In genomic region chr22:20319041-20319744, GRCh38 we compare ENCODE assay signal across 8 cellular contexts. TPM values are rescaled to one million over a fixed set of nuclear protein-coding genes. Genes with fewer than 3 reads are reported as not detected.
DNase-seq lines count a peak whose midpoint lies in the region; ATAC-seq and TF ChIP-seq lines count a peak whose summit lies in the region.

No MANE protein-coding gene starts in this region.

- H3K9me2 ChIP-seq in GM23248 (ENCODE audit: insufficient read depth) = no peaks in the 10 kb centered on the region

- ATAC-seq in lung (ENCODE audit: insufficient read depth, low FRiP score) = peak; percentile 4
- ATAC-seq in GM19328 (IDR thresholded peaks at IDR 0.05; ENCODE audit: unreplicated experiment) = no peak

- no peak overlapping the region for H3K27ac ChIP-seq in GM23248
- peak overlapping the region; percentile 71 to 98 for H3K27ac ChIP-seq in lung (ENCODE audit: low read depth in 1 of 2, low read length in 1 of 2)

- DNase-seq in EL = peak; percentile 40
- peak; percentile 59 for DNase-seq in GM23248
- DNase-seq in OCI-M1 (lab: John Stamatoyannopoulos, UW) = peak; percentile 74
- peak; percentile 34 for DNase-seq in dermis blood vessel endothelial cell
- peak; percentile 27 for DNase-seq in lung (ENCODE audit: low spot score)
- DNase-seq in type B pancreatic cell (ENCODE audit: extremely low spot score, unreplicated experiment) = peak; percentile 68
- DNase-seq in activated CD8-positive, alpha-beta memory T cell treated with anti-CD3 and anti-CD28 coated beads for 24 hours = no peak

- no peaks in the 10 kb centered on the region for H3K36me3 Mint-ChIP-seq in type B pancreatic cell

- peaks cover 41% of the 10 kb centered on the region for H3K79me2 ChIP-seq in GM23248 (ENCODE audit: insufficient read depth)

- H3K4me2 ChIP-seq in GM23248 (ENCODE audit: unreplicated experiment) = peak overlapping the region; percentile 77

- H3K4me1 Mint-ChIP-seq in type B pancreatic cell (ENCODE audit: unreplicated experiment) = peaks cover 21% of the 10 kb centered on the region

- H2AFZ ChIP-seq in GM23248 = peak overlapping the region; percentile 88

- in situ Hi-C loops in GM23248 (cut with MboI) = no loop called here

- no peaks in the 10 kb centered on the region for H3K27me3 Mint-ChIP-seq in type B pancreatic cell

- H3K4me3 Mint-ChIP-seq in type B pancreatic cell = peak overlapping the region; percentile 93

- no peaks in the 10 kb centered on the region for H3K36me3 ChIP-seq in GM23248 (ENCODE audit: low read depth)
- H3K36me3 ChIP-seq in lung (ENCODE audit: control insufficient read depth in 2 of 2, insufficient read depth in 2 of 2, low read length in 2 of 2) = peaks cover 0 to 6% of the 10 kb centered on the region in 2 donors

- H3K27ac Mint-ChIP-seq in type B pancreatic cell = peak overlapping the region; percentile 75

- no peak for TF ChIP-seq CTCF in lung (IDR thresholded peaks at IDR 0.05; ENCODE audit: control extremely low read depth, extremely low read depth)
- TF ChIP-seq CTCF in type B pancreatic cell (conservative IDR thresholded peaks at IDR 0.05) = no peak

- H3K9me3 ChIP-seq in GM23248 (ENCODE audit: low read depth) = no peaks in the 10 kb centered on the region
- H3K9me3 ChIP-seq in lung (ENCODE audit: control insufficient read depth in 2 of 2, insufficient read depth in 1 of 2, low read length in 1 of 2) = no peaks in the 10 kb centered on the region

- peak overlapping the region; percentile 93 for H3K9ac ChIP-seq in GM23248

- peaks cover 33% of the 10 kb centered on the region for H3K4me1 ChIP-seq in GM23248 (ENCODE audit: insufficient read depth)
- H3K4me1 ChIP-seq in lung (ENCODE audit: control insufficient read depth in 2 of 2, insufficient read depth in 2 of 2, low read length in 2 of 2) = peaks cover 0 to 13% of the 10 kb centered on the region in 2 donors

- WGBS in GM23248 (ENCODE audit: low coverage in 1 of 2, low lambda C conversion rate in 2 of 2, missing lambda C conversion rate in 2 of 2), 2 experiments = 2 to 5% methylated on average over 27 to 29 of the region's 32 CpGs
- 5% methylated on average over 32 of the region's 32 CpGs for WGBS in lung, 2 donors

- H4K20me1 ChIP-seq in GM23248 (ENCODE audit: insufficient read depth) = no peaks in the 10 kb centered on the region

- no peaks in the 10 kb centered on the region for H3K9me3 Mint-ChIP-seq in type B pancreatic cell

- H3K27me3 ChIP-seq in GM23248 (replicated peaks; ENCODE audit: insufficient read depth) (no peaks in the 10 kb centered on the region), lung (ENCODE audit: control insufficient read depth, insufficient read depth) (no peaks in the 10 kb centered on the region)

- H3K4me3 ChIP-seq in GM23248 = peak overlapping the region; percentile 81
- peak overlapping the region; percentile 80 for H3K4me3 ChIP-seq in lung

- H3F3A ChIP-seq in GM23248 (ENCODE audit: insufficient read depth) = peaks cover 13% of the 10 kb centered on the region

RNA-seq across cellular contexts. Expression of gene DGCR6L, which starts 0.7 kb away (rescaled TPM):
- total RNA-seq in GM23248 (2014; rRNA removed; shearing (Covaris generic)) = 73.3 and 84.6 TPM in 2 replicates
- polyA plus RNA-seq in GM23248 (2016; fragmentation: Nextera tagmentation; extraction: Ambion mirVana) = 111 and 114 TPM in 2 replicates
- 40.8 and 62.5 TPM in 2 replicates for total RNA-seq in dermis blood vessel endothelial cell
- total RNA-seq in lung = 10 to 100 TPM; 38.7 to 42.8 TPM
- 10 to 100 TPM; 42.3 to 86.0 TPM for polyA plus RNA-seq in lung
- 35.9 and 46.6 TPM in 2 replicates for total RNA-seq in type B pancreatic cell (ENCODE audit: low replicate concordance)

RNA-seq across cellular contexts. Expression of gene RTN4R, which starts 51.1 kb away (rescaled TPM):
- 1.4 TPM in 1 of 2 replicates, not detected in the other for total RNA-seq in GM23248 (2014; rRNA removed; shearing (Covaris generic))
- polyA plus RNA-seq in GM23248 (2016; fragmentation: Nextera tagmentation; extraction: Ambion mirVana) (0.25 and 0.47 TPM in 2 replicates), lung (1 to 10 TPM; 3.0 to 5.6 TPM)
- total RNA-seq in dermis blood vessel endothelial cell (0.68 and 2.7 TPM in 2 replicates), lung (1 to 10 TPM; 2.6 to 7.8 TPM), type B pancreatic cell (ENCODE audit: low replicate concordance) (9.0 and 12.8 TPM in 2 replicates)
